ENCODE assay signal across 8 cellular contexts in the genomic region with DNA sequence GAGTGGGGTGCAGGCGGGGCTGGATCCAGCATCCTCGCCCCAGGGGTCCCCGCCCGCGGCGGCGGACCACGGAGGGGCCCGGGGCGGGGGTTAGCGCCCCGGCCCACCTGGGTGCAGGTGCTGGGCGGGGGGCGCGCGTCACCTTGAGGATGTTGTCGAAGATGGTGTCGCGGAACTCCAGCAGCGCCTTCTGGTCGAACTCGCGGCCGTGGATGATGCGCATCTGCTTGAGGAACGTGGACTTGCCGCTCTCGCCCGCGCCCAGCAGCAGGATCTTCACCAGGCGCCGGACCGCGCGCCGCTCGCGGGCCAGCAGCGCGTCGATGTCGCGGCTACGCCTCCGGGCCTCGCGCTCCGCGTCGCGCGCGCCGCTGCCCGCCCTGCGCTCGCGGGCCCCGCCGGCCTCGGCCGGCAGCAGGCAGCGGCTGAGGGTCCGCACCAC.
A peak's percentile ranks its signal among the peaks of the same experiment; 100 is the strongest.
DNase-seq lines count a peak whose midpoint lies in the region; ATAC-seq, FAIRE-seq and TF ChIP-seq lines count a peak whose summit lies in the region.

No MANE protein-coding gene starts in this region.

- TF ChIP-seq CTCF in WI38 (IDR thresholded peaks at IDR 0.05; ENCODE audit: low read depth, low read length): no peak
- no peak for TF ChIP-seq CTCF in epithelial cell of esophagus (IDR thresholded peaks at IDR 0.05; ENCODE audit: insufficient read depth, low read depth, low read length, missing control alignments)

- ATAC-seq in GM18498 (IDR thresholded peaks at IDR 0.05; ENCODE audit: unreplicated experiment) (peak; percentile 36), HG03175 (IDR thresholded peaks at IDR 0.05; ENCODE audit: unreplicated experiment) (peak; percentile 27), HG02970 (IDR thresholded peaks at IDR 0.05; ENCODE audit: low FRiP score, unreplicated experiment) (no peak)

- DNase-seq in epithelial cell of esophagus (ENCODE audit: low read depth) (peak; percentile 30), urothelium cell line (ENCODE audit: low spot score) (peak; percentile 40), NCI-H1930 (lab: John Stamatoyannopoulos, UW) (no peak)

- H3K27ac ChIP-seq in muscle layer of duodenum (ENCODE audit: low read length): no peak overlapping the region

- peaks cover 0 to 19% of the 10 kb centered on the region in 2 donors for H3K4me1 ChIP-seq in muscle layer of duodenum (ENCODE audit: control insufficient read depth in 1 of 2, insufficient read depth in 2 of 2, low read length in 2 of 2)

- no peaks in the 10 kb centered on the region for H3K9me3 ChIP-seq in muscle layer of duodenum (ENCODE audit: control insufficient read depth in 1 of 2, low read length in 2 of 2)

- no peaks in the 10 kb centered on the region for H3K27me3 ChIP-seq in muscle layer of duodenum (ENCODE audit: low read depth, low read length)

- peak overlapping the region; percentile 77 for H3K4me3 ChIP-seq in WI38 (ENCODE audit: low read depth, low read length)
- H3K4me3 ChIP-seq in epithelial cell of esophagus (ENCODE audit: low read length): peak overlapping the region; percentile 55
- peak overlapping the region; percentile 37 to 77 for H3K4me3 ChIP-seq in muscle layer of duodenum (ENCODE audit: low read depth in 1 of 2, low read length in 2 of 2)

- peak; percentile 50 for FAIRE-seq in urothelium cell line (lab: Jason Lieb, UNC)

- peaks cover 0 to 7% of the 10 kb centered on the region in 2 donors for H3K36me3 ChIP-seq in muscle layer of duodenum (ENCODE audit: control insufficient read depth in 1 of 2, insufficient read depth in 2 of 2, low read length in 2 of 2)

Comparison
In these comparisons a context has a peak if more than half of its experiments do, and no peak if none do; other contexts are left out.
1. DNase-seq: peak in epithelial cell of esophagus (single experiment) and urothelium cell line (single experiment); none in NCI-H1930 (0 of 2).
2. Peak in every context shown above with its lines, with median percentiles within 50 percentile points of each other: H3K4me3 ChIP-seq.